ENCODE assay signal across 1 cellular context in the genomic region with DNA sequence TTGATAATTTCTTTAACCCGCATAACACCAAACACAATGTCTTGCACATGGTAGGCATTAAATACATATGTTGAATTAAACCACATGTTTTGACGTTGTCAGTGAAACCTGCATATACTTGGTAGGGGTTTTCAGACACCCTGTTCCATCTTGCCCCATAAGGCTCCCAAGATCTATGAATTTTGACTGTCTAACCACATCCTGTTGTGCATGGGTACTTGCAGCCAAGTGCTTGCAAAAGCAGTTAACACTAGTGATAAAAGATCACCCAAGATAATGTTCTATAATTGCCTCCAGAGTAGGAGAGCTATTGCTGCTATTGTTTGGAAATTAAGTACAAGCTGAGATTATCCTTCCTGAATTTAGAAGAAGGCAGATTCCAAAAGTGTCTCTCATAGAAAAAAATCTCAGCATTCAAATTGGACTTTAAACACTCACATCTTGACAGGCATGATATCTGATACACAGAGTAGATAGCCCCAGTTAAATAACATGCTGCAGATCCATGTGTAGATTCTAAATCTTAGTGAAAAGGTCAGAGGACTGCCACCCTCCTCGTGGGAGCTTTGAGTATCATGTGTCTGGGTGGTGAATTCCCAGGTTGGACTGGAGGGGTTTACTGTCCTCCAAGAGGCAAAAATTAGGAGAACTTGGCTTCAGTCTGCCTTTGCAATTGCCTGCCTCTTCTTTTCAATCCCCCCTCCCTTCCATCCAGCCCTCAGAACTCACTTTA.
TF ChIP-seq lines count a peak whose summit lies in the region.

No MANE protein-coding gene starts in this region.

TF ChIP-seq in HepG2, 621 proteins besides CTCF, POLR2A, EP300 and RAD21:
- TF ChIP-seq, protein P1, sequence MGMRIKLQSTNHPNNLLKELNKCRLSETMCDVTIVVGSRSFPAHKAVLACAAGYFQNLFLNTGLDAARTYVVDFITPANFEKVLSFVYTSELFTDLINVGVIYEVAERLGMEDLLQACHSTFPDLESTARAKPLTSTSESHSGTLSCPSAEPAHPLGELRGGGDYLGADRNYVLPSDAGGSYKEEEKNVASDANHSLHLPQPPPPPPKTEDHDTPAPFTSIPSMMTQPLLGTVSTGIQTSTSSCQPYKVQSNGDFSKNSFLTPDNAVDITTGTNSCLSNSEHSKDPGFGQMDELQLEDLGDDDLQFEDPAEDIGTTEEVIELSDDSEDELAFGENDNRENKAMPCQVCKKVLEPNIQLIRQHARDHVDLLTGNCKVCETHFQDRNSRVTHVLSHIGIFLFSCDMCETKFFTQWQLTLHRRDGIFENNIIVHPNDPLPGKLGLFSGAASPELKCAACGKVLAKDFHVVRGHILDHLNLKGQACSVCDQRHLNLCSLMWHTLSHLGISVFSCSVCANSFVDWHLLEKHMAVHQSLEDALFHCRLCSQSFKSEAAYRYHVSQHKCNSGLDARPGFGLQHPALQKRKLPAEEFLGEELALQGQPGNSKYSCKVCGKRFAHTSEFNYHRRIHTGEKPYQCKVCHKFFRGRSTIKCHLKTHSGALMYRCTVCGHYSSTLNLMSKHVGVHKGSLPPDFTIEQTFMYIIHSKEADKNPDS (CRISPR knock-in tag; IDR thresholded peaks at IDR 0.05), result no peak
